10 cellular contexts compared by ENCODE assay signal in genomic region chr16:31695667-31696066, GRCh38.
DNase-seq lines count a peak whose midpoint lies in the region; ATAC-seq and FAIRE-seq lines count a peak whose summit lies in the region.
"Had no signal": no experiment of that assay in that cellular context is flagged by ENCODE, and none has a peak within 500 bp of the region (broad histone marks: within the 10 kb centered on the region; RNA-seq: fewer than 3 reads in every experiment).

No MANE protein-coding gene starts in this region.

- DNase-seq in activated T-cell treated with anti-CD3 and anti-CD28 coated beads, Interleukin-2, amount 50 U/mL, for 1 hour: peak; percentile 43
- DNase-seq in activated T-cell treated with anti-CD3 and anti-CD28 coated beads for 4 hours (no peak), small intestine (peak; percentile 46), posterior cingulate gyrus (no peak), NCI-H1436 (lab: John Stamatoyannopoulos, UW) (no peak), HuH-7 (ENCODE audit: low spot score) (no peak)
- peak; percentile 91 for DNase-seq in activated CD4-positive, alpha-beta T cell treated with anti-CD3 and anti-CD28 coated beads, Interleukin-2, amount 10 ng/mL, durations not matched to agents 24 days and 14 days

- H3K4me1 ChIP-seq in small intestine (ENCODE audit: control insufficient read depth in 2 of 2, insufficient read depth in 1 of 2, low read depth in 1 of 2, low read length in 1 of 2): no peaks in the 10 kb centered on the region

- H3K27ac ChIP-seq in small intestine (ENCODE audit: low read depth in 1 of 2, low read length in 1 of 2): no peak overlapping the region
- H3K27ac ChIP-seq: thoracic aorta had no signal

- H3K4me1 Mint-ChIP-seq in activated CD4-positive, alpha-beta T cell treated with anti-CD3 and anti-CD28 coated beads, Interleukin-2, amount 10 ng/mL, durations not matched to agents 24 days and 14 days: peaks cover 4% of the 10 kb centered on the region

- H3K36me3 Mint-ChIP-seq in activated CD4-positive, alpha-beta T cell treated with anti-CD3 and anti-CD28 coated beads, Interleukin-2, amount 10 ng/mL, durations not matched to agents 24 days and 14 days (ENCODE audit: low read depth): no peaks in the 10 kb centered on the region

- ATAC-seq in HG03175 (IDR thresholded peaks at IDR 0.05; ENCODE audit: unreplicated experiment): peak; percentile 32

- H3K27ac Mint-ChIP-seq in activated CD4-positive, alpha-beta T cell treated with anti-CD3 and anti-CD28 coated beads, Interleukin-2, amount 10 ng/mL, durations not matched to agents 24 days and 14 days: no peak overlapping the region

- H3K9me3 Mint-ChIP-seq in activated CD4-positive, alpha-beta T cell treated with anti-CD3 and anti-CD28 coated beads, Interleukin-2, amount 10 ng/mL, durations not matched to agents 24 days and 14 days: peaks cover 8% of the 10 kb centered on the region

- no peak overlapping the region for H3K4me3 Mint-ChIP-seq in activated CD4-positive, alpha-beta T cell treated with anti-CD3 and anti-CD28 coated beads, Interleukin-2, amount 10 ng/mL, durations not matched to agents 24 days and 14 days

- WGBS in small intestine, 3 donors: 39 to 67% (median 49%) methylated on average over 4 of the region's 4 CpGs

- H3K9me3 ChIP-seq in small intestine (ENCODE audit: control insufficient read depth, low read depth): no peaks in the 10 kb centered on the region
- H3K9me3 ChIP-seq: thoracic aorta had no signal

- FAIRE-seq in small intestine (lab: Jason Lieb, UNC): no peak
- FAIRE-seq: D721Med had no signal

- H3K27me3 ChIP-seq in small intestine (ENCODE audit: control insufficient read depth in 2 of 2, insufficient read depth in 2 of 2, low read length in 2 of 2): no peaks in the 10 kb centered on the region

- H3K36me3 ChIP-seq in small intestine (ENCODE audit: control insufficient read depth in 2 of 2, insufficient read depth in 2 of 2, low read length in 2 of 2): no peaks in the 10 kb centered on the region
- H3K36me3 ChIP-seq: thoracic aorta had no signal

- H3K27me3 Mint-ChIP-seq in activated CD4-positive, alpha-beta T cell treated with anti-CD3 and anti-CD28 coated beads, Interleukin-2, amount 10 ng/mL, durations not matched to agents 24 days and 14 days: peaks cover 19% of the 10 kb centered on the region

- intact Hi-C loops in activated CD4-positive, alpha-beta T cell treated with anti-CD3 and anti-CD28 coated beads, Interleukin-2, amount 10 ng/mL, durations not matched to agents 24 days and 14 days (cut with micrococcal nuclease): no loop called here
- intact Hi-C loops in posterior cingulate gyrus (cut with DNase I): no loop called here

- H3K4me3 ChIP-seq in small intestine (ENCODE audit: low read depth in 1 of 2, low read length in 2 of 2): no peak overlapping the region
- H3K4me3 ChIP-seq: thoracic aorta had no signal

Comparison
In these comparisons a context has a peak if more than half of its experiments do, and no peak if none do; other contexts are left out.
1. DNase-seq: peak in activated T-cell treated with anti-CD3 and anti-CD28 coated beads, Interleukin-2, amount 50 U/mL, for 1 hour (single experiment), activated CD4-positive, alpha-beta T cell treated with anti-CD3 and anti-CD28 coated beads, Interleukin-2, amount 10 ng/mL, durations not matched to agents 24 days and 14 days (single experiment) and small intestine (single experiment); none in activated T-cell treated with anti-CD3 and anti-CD28 coated beads for 4 hours (single experiment), posterior cingulate gyrus (0 of 10), NCI-H1436 (single experiment) and HuH-7 (single experiment).